13 cellular contexts compared by ENCODE assay signal in the genomic region with DNA sequence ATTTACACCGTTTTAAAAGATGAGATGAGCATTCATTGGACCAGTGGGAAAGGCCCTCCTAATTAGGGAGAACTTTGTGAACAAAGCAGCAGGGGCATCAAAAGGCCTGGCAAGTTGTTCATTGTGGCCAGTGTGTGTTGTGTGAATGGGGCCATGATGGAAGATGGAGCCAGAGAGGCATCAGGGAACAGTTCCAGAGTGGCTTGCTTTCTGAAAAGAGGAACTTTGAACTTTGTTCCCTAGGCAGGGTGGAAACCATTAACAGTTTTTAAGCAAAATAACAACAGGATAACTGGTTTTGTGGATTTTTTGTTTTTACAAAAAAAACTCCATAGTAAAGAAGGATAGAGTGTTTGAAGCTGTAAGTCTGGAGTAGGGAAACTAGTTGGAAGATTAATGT. TPM values are rescaled to one million over a fixed set of nuclear protein-coding genes. Genes with fewer than 3 reads are reported as not detected.
DNase-seq lines count a peak whose midpoint lies in the region; ATAC-seq and TF ChIP-seq lines count a peak whose summit lies in the region.
"Had no signal": no experiment of that assay in that cellular context is flagged by ENCODE, and none has a peak within 500 bp of the region (broad histone marks: within the 10 kb centered on the region; RNA-seq: fewer than 3 reads in every experiment).

No MANE protein-coding gene starts in this region.

- H3K36me3 Mint-ChIP-seq in stimulated activated naive CD8-positive, alpha-beta T cell treated with anti-CD3 and anti-CD28 coated beads, Interleukin-15, Interleukin-2, amounts not matched to agents 100 ng/mL and 50 ng/mL, for 24 hours (ENCODE audit: low read depth) = peaks cover 29% of the 10 kb centered on the region
- peaks cover 21% of the 10 kb centered on the region for H3K36me3 Mint-ChIP-seq in activated T-helper 2 cell treated with anti-CD3 and anti-CD28 coated beads, Interferon-gamma antibody, Interleukin-2, Interleukin-4, amounts not matched to agents 10 μg/mL and 5 μg/mL and 100 μg/mL, durations not matched to agents 14 hours and 24 hours and 36 hours (ENCODE audit: low read depth)

- peaks cover 12% of the 10 kb centered on the region for H3K4me1 Mint-ChIP-seq in stimulated activated naive CD8-positive, alpha-beta T cell treated with anti-CD3 and anti-CD28 coated beads, Interleukin-15, Interleukin-2, amounts not matched to agents 100 ng/mL and 50 ng/mL, for 24 hours (ENCODE audit: low read depth)
- H3K4me1 Mint-ChIP-seq in activated T-helper 2 cell treated with anti-CD3 and anti-CD28 coated beads, Interferon-gamma antibody, Interleukin-2, Interleukin-4, amounts not matched to agents 10 μg/mL and 5 μg/mL and 100 μg/mL, durations not matched to agents 14 hours and 24 hours and 36 hours (ENCODE audit: low read depth) = peaks cover 20% of the 10 kb centered on the region

- no peaks in the 10 kb centered on the region for H3K27me3 Mint-ChIP-seq in stimulated activated naive CD8-positive, alpha-beta T cell treated with anti-CD3 and anti-CD28 coated beads, Interleukin-15, Interleukin-2, amounts not matched to agents 100 ng/mL and 50 ng/mL, for 24 hours
- no peaks in the 10 kb centered on the region for H3K27me3 Mint-ChIP-seq in activated T-helper 2 cell treated with anti-CD3 and anti-CD28 coated beads, Interferon-gamma antibody, Interleukin-2, Interleukin-4, amounts not matched to agents 10 μg/mL and 5 μg/mL and 100 μg/mL, durations not matched to agents 14 hours and 24 hours and 36 hours (ENCODE audit: low read depth)
- H3K27me3 Mint-ChIP-seq: CD4-positive, CD25-positive, alpha-beta regulatory T cell had no signal

- DNase-seq in stimulated activated naive CD8-positive, alpha-beta T cell treated with anti-CD3 and anti-CD28 coated beads, Interleukin-15, Interleukin-2, amounts not matched to agents 100 U/mL and 50 U/mL, for 24 hours = no peak
- DNase-seq in activated T-helper 2 cell treated with anti-CD3 and anti-CD28 coated beads, Interferon-gamma antibody, Interleukin-2, Interleukin-4, amounts not matched to agents 10 μg/mL and 5 μg/mL and 100 μg/mL, durations not matched to agents 14 hours and 24 hours and 36 hours (ENCODE audit: low spot score) = no peak
- DNase-seq in right lobe of liver = no peak
- DNase-seq in activated gamma-delta T cell treated with Interleukin-2 at 50 U/mL for 16 hours = no peak
- DNase-seq in cerebellum (ENCODE audit: low spot score) = no peak
- DNase-seq in NCI-H345 treated with DMSO at 0.1 percent for 48 hours (lab: John Stamatoyannopoulos, UW; ENCODE audit: unreplicated experiment) = no peak
- DNase-seq: ACHN; CD4-positive, CD25-positive, alpha-beta regulatory T cell had no signal

- no peaks in the 10 kb centered on the region for H3K9me3 ChIP-seq in right lobe of liver
- H3K9me3 ChIP-seq: BLaER1 treated with 17β-estradiol and CSF1 and Interleukin-3, amounts not matched to agents 10 nM and 100 nM; HAP-1 had no signal

- H3K27me3 ChIP-seq in right lobe of liver = no peaks in the 10 kb centered on the region
- H3K27me3 ChIP-seq: BLaER1 treated with 17β-estradiol and CSF1 and Interleukin-3, amounts not matched to agents 10 nM and 100 nM had no signal

- intact Hi-C loops in activated T-helper 2 cell treated with anti-CD3 and anti-CD28 coated beads, Interferon-gamma antibody, Interleukin-2, Interleukin-4, amounts not matched to agents 10 μg/mL and 5 μg/mL and 100 μg/mL, durations not matched to agents 14 hours and 24 hours and 36 hours (cut with micrococcal nuclease) = no loop called here
- intact Hi-C loops in right lobe of liver (cut with DNase I) = no loop called here

- H3K27ac Mint-ChIP-seq in stimulated activated naive CD8-positive, alpha-beta T cell treated with anti-CD3 and anti-CD28 coated beads, Interleukin-15, Interleukin-2, amounts not matched to agents 100 ng/mL and 50 ng/mL, for 24 hours = peak overlapping the region; percentile 64
- peak overlapping the region; percentile 14 for H3K27ac Mint-ChIP-seq in activated T-helper 2 cell treated with anti-CD3 and anti-CD28 coated beads, Interferon-gamma antibody, Interleukin-2, Interleukin-4, amounts not matched to agents 10 μg/mL and 5 μg/mL and 100 μg/mL, durations not matched to agents 14 hours and 24 hours and 36 hours

- H3K4me3 ChIP-seq in right lobe of liver = no peak overlapping the region
- H3K4me3 ChIP-seq: BLaER1 treated with 17β-estradiol and CSF1 and Interleukin-3, amounts not matched to agents 10 nM and 100 nM; HAP-1 had no signal

- H3K4me1 ChIP-seq in right lobe of liver = peaks cover 0 to 3% (median 0%) of the 10 kb centered on the region in 4 donors
- H3K4me1 ChIP-seq: HAP-1 had no signal

- no peak overlapping the region for H3K4me3 Mint-ChIP-seq in stimulated activated naive CD8-positive, alpha-beta T cell treated with anti-CD3 and anti-CD28 coated beads, Interleukin-15, Interleukin-2, amounts not matched to agents 100 ng/mL and 50 ng/mL, for 24 hours
- H3K4me3 Mint-ChIP-seq in activated T-helper 2 cell treated with anti-CD3 and anti-CD28 coated beads, Interferon-gamma antibody, Interleukin-2, Interleukin-4, amounts not matched to agents 10 μg/mL and 5 μg/mL and 100 μg/mL, durations not matched to agents 14 hours and 24 hours and 36 hours (ENCODE audit: low read depth) = no peak overlapping the region
- H3K4me3 Mint-ChIP-seq: CD4-positive, CD25-positive, alpha-beta regulatory T cell had no signal

- no peaks in the 10 kb centered on the region for H3K36me3 ChIP-seq in right lobe of liver

- H3K27ac ChIP-seq in right lobe of liver = no peak overlapping the region
- H3K27ac ChIP-seq: BLaER1 treated with 17β-estradiol and CSF1 and Interleukin-3, amounts not matched to agents 10 nM and 100 nM had no signal

- H3K9me3 Mint-ChIP-seq in stimulated activated naive CD8-positive, alpha-beta T cell treated with anti-CD3 and anti-CD28 coated beads, Interleukin-15, Interleukin-2, amounts not matched to agents 100 ng/mL and 50 ng/mL, for 24 hours = no peaks in the 10 kb centered on the region
- H3K9me3 Mint-ChIP-seq in activated T-helper 2 cell treated with anti-CD3 and anti-CD28 coated beads, Interferon-gamma antibody, Interleukin-2, Interleukin-4, amounts not matched to agents 10 μg/mL and 5 μg/mL and 100 μg/mL, durations not matched to agents 14 hours and 24 hours and 36 hours = no peaks in the 10 kb centered on the region
- H3K9me3 Mint-ChIP-seq: CD4-positive, CD25-positive, alpha-beta regulatory T cell had no signal

- 100% methylated on average over 1 of the region's 1 CpG for WGBS in right lobe of liver (ENCODE audit: insufficient coverage, low coverage, low lambda C conversion rate, missing lambda C conversion rate)

- TF ChIP-seq CTCF in right lobe of liver (IDR thresholded peaks at IDR 0.05) = no peak

- no peak for TF ChIP-seq POLR2A in right lobe of liver (IDR thresholded peaks at IDR 0.05)

- ATAC-seq in stimulated activated naive CD8-positive, alpha-beta T cell treated with anti-CD3 and anti-CD28 coated beads, Interleukin-15, Interleukin-2, amounts not matched to agents 100 U/mL and 50 U/mL, for 24 hours = no peak
- peak in 3 of 4 donors; percentile 39 to 53 (median 49) for ATAC-seq in right lobe of liver
- no peak for ATAC-seq in HG03342 (IDR thresholded peaks at IDR 0.05; ENCODE audit: unreplicated experiment)

RNA-seq across cellular contexts. Expression of a gene that starts 12.5 kb away (rescaled TPM):
- 44.0 and 45.0 TPM in 2 replicates for total RNA-seq in activated T-helper 2 cell treated with anti-CD3 and anti-CD28 coated beads, Interferon-gamma antibody, Interleukin-2, Interleukin-4, amounts not matched to agents 10 μg/mL and 5 μg/mL and 100 μg/mL, durations not matched to agents 14 hours and 24 hours and 36 hours
- total RNA-seq in right lobe of liver (1 to 10 TPM; 2.8 to 6.0 (median 4.1) TPM), cerebellum (30.6 TPM)

RNA-seq across cellular contexts. Expression of a gene that starts 53.0 kb away (rescaled TPM):
- 34.1 and 34.5 TPM in 2 replicates for total RNA-seq in activated T-helper 2 cell treated with anti-CD3 and anti-CD28 coated beads, Interferon-gamma antibody, Interleukin-2, Interleukin-4, amounts not matched to agents 10 μg/mL and 5 μg/mL and 100 μg/mL, durations not matched to agents 14 hours and 24 hours and 36 hours
- total RNA-seq in right lobe of liver = 1 to 10 TPM; 2.7 to 8.6 (median 4.9) TPM
- total RNA-seq in cerebellum = 11.0 TPM

RNA-seq across cellular contexts. Expression of a gene that starts 53.0 kb away (rescaled TPM):
- total RNA-seq in activated T-helper 2 cell treated with anti-CD3 and anti-CD28 coated beads, Interferon-gamma antibody, Interleukin-2, Interleukin-4, amounts not matched to agents 10 μg/mL and 5 μg/mL and 100 μg/mL, durations not matched to agents 14 hours and 24 hours and 36 hours = 22.3 and 25.6 TPM in 2 replicates
- total RNA-seq in right lobe of liver = 1 to 10 TPM; 2.2 to 6.0 (median 3.2) TPM
- 22.0 TPM for total RNA-seq in cerebellum

RNA-seq across cellular contexts. Expression of a gene that starts 53.3 kb away (rescaled TPM):
- 0.39 and 0.67 TPM in 2 replicates for total RNA-seq in activated T-helper 2 cell treated with anti-CD3 and anti-CD28 coated beads, Interferon-gamma antibody, Interleukin-2, Interleukin-4, amounts not matched to agents 10 μg/mL and 5 μg/mL and 100 μg/mL, durations not matched to agents 14 hours and 24 hours and 36 hours
- total RNA-seq in right lobe of liver (1 to 10 TPM in 5 of 6 experiments, under 1 TPM in 1; 0.93 to 4.5 (median 3.7) TPM), cerebellum (not detected)
- total RNA-seq: Daoy had no signal

Comparison
In these comparisons a context has a peak if more than half of its experiments do, and no peak if none do; other contexts are left out.
1. ATAC-seq: peak in right lobe of liver (3 of 4); none in stimulated activated naive CD8-positive, alpha-beta T cell treated with anti-CD3 and anti-CD28 coated beads, Interleukin-15, Interleukin-2, amounts not matched to agents 100 U/mL and 50 U/mL, for 24 hours (single experiment) and HG03342 (single experiment).